ENCODE assay signal across 23 cellular contexts in the genomic region with DNA sequence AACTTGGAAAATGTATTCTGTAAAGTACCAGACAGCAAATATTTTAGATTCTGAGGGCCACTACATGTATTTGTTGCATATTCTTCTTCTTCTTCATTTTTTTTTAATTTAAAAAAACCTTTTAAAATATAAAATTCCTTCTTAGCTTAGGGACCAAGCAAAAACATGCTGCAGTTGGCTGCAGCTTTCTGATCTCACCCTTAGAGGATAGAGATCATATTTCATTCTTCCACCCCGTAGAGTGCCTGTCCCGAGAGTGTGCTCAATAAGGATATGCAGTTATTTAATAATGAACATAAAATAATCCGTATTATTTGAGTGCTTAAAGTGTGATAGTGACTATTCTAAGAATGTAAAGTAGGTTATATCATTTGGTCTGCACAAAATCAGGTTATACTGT.
"Had no signal": no experiment of that assay in that cellular context is flagged by ENCODE, and none has a peak within 500 bp of the region (broad histone marks: within the 10 kb centered on the region; RNA-seq: fewer than 3 reads in every experiment).

No MANE protein-coding gene starts in this region.

- DNase-seq: activated CD4-positive, alpha-beta T cell treated with anti-CD3 and anti-CD28 coated beads, Interleukin-2, amount 50 U/mL, for 1 hour; activated CD4-positive, CD25-positive, alpha-beta regulatory T cell treated with anti-CD3 and anti-CD28 coated beads, Interleukin-2, amount 50 U/mL, for 72 hours; activated CD8-positive, alpha-beta memory T cell treated with anti-CD3 and anti-CD28 coated beads for 24 hours; activated CD8-positive, alpha-beta memory T cell treated with anti-CD3 and anti-CD28 coated beads, Interleukin-2, amount 50 U/mL, for 48 hours; activated effector memory CD4-positive, alpha-beta T cell treated with Interleukin-2 at 50 U/mL for 16 hours; activated naive CD4-positive, alpha-beta T cell treated with anti-CD3 and anti-CD28 coated beads, Interleukin-2, amount 10 ng/mL, durations not matched to agents 7 days and 5 days; activated T-cell treated with anti-CD3 and anti-CD28 coated beads, Interleukin-2, amount 50 U/mL, for 48 hours; cerebellar nuclear complex; effector CD8-positive, alpha-beta T cell; left cardiac atrium; lower lobe of right lung; occipital lobe; small intestine; stimulated activated CD4-positive, alpha-beta T cell treated with anti-CD3 and anti-CD28 coated beads, Interleukin-4, amount 100 ng/mL, for 1 hour; stimulated activated naive CD8-positive, alpha-beta T cell treated with anti-CD3 and anti-CD28 coated beads, Interleukin-15, amount 100 ng/mL, for 72 hours; SW 1271; T-helper 2 cell; upper lobe of left lung had no signal

- H3K27ac ChIP-seq: ascending aorta, breast epithelium, esophagus muscularis mucosa, lower lobe of right lung, suprapubic skin, upper lobe of left lung, VCaP had no signal

- H3K4me3 ChIP-seq: ascending aorta, breast epithelium, esophagus muscularis mucosa, lower lobe of right lung, suprapubic skin, upper lobe of left lung had no signal

- H3K27me3 ChIP-seq: ascending aorta, breast epithelium, esophagus muscularis mucosa, suprapubic skin, upper lobe of left lung had no signal

- H3K36me3 ChIP-seq: ascending aorta, breast epithelium, esophagus muscularis mucosa, lower lobe of right lung, suprapubic skin, upper lobe of left lung had no signal

- H3K4me1 ChIP-seq: ascending aorta, breast epithelium, lower lobe of right lung had no signal

- H3K9me3 ChIP-seq: ascending aorta, breast epithelium, esophagus muscularis mucosa, lower lobe of right lung, suprapubic skin, upper lobe of left lung had no signal
